ENCODE assay signal across 8 cellular contexts in genomic region chr18:34494359-34494696, GRCh38.
DNase-seq lines count a peak whose midpoint lies in the region; TF ChIP-seq lines count a peak whose summit lies in the region.

No MANE protein-coding gene starts in this region.

- H3K9me3 Mint-ChIP-seq in immature natural killer cell, result peaks cover 0 to 37% (median 11%) of the 10 kb centered on the region in 6 donors

- H3K4me3 ChIP-seq in HL-60 (replicated peaks; ENCODE audit: insufficient read depth, low read length), result peak overlapping the region; percentile 71
- H3K4me3 ChIP-seq in astrocyte of the cerebellum (ENCODE audit: low read depth, low read length), result peak overlapping the region; percentile 50
- H3K4me3 ChIP-seq in iPS-15b (ENCODE audit: low read depth, low read length), result peak overlapping the region; percentile 68
- H3K4me3 ChIP-seq in skin epidermis, result peak overlapping the region in 4 of 7 experiments; percentile 30 to 45 (median 36)

- H3K27ac Mint-ChIP-seq in immature natural killer cell, result no peak overlapping the region

- H3K27ac ChIP-seq in HL-60 (replicated peaks) (no peak overlapping the region), skin epidermis (peak overlapping the region in 1 of 21 experiments; percentile 1)

- no peaks in the 10 kb centered on the region for H3K36me3 ChIP-seq in iPS-15b (ENCODE audit: control insufficient read depth, insufficient read depth, low read length)

- no peak overlapping the region for H3K4me3 Mint-ChIP-seq in immature natural killer cell

- peaks cover 0 to 4% (median 3%) of the 10 kb centered on the region in 3 donors for H3K36me3 Mint-ChIP-seq in immature natural killer cell

- H3K27me3 Mint-ChIP-seq in immature natural killer cell (ENCODE audit: low read depth in 3 of 3), result peaks cover 2 to 15% (median 13%) of the 10 kb centered on the region in 3 donors

- H3K9me3 ChIP-seq in iPS-15b (ENCODE audit: control insufficient read depth, insufficient read depth, low read length), result no peaks in the 10 kb centered on the region

- no peak for DNase-seq in HL-60 (ENCODE audit: low read depth in 1 of 2, low spot score in 1 of 2)
- DNase-seq in astrocyte of the cerebellum (ENCODE audit: low read depth), result no peak
- DNase-seq in NK-92 (lab: John Stamatoyannopoulos, UW; ENCODE audit: unreplicated experiment), result no peak
- no peak for DNase-seq in NCI-H1694 (lab: John Stamatoyannopoulos, UW)
- no peak for DNase-seq in globus pallidus (ENCODE audit: low spot score)
- DNase-seq in immature natural killer cell, result no peak

- in situ Hi-C loops in astrocyte of the cerebellum (cut with HindIII; ENCODE audit: low sequenced_read_pairs), result no loop called here

- peaks cover 0 to 2% of the 10 kb centered on the region in 2 donors for H3K4me1 Mint-ChIP-seq in immature natural killer cell

- H3K27me3 ChIP-seq in HL-60 (ENCODE audit: insufficient read depth, poor library complexity, severe bottlenecking) (peaks cover 36% of the 10 kb centered on the region), iPS-15b (ENCODE audit: control insufficient read depth, insufficient read depth, low read length) (no peaks in the 10 kb centered on the region)

- no peak for TF ChIP-seq CTCF in HL-60 (IDR thresholded peaks at IDR 0.05; ENCODE audit: insufficient read depth, low read length)
- TF ChIP-seq CTCF in astrocyte of the cerebellum (IDR thresholded peaks at IDR 0.05; ENCODE audit: low read depth, low read length, missing control alignments), result no peak

- no peak overlapping the region for H3K9ac ChIP-seq in iPS-15b (ENCODE audit: low read depth, low read length)

- peaks cover 8% of the 10 kb centered on the region for H3K4me1 ChIP-seq in iPS-15b (ENCODE audit: control insufficient read depth, insufficient read depth, low read length)
